In the genomic region with DNA sequence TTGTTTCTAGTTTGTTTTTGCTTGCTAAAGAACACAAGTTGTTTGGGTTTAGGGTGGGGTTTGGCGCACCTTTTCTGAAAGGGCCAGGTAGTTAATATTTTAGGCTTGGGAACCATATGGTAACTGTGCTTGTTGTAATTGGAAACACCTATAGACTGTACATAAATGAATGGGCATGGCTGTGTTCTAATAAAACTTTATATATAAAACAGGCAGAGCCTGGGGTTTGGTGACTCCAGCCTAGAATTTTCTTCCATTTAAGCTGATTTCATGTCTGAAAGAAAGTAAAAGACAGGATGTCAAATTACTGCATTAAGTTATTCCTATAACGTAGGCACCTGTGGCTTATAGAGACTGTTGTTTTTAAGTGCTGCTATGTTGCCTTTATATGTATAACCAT, we compare ENCODE assay signal across 18 cellular contexts. TPM values are rescaled to one million over a fixed set of nuclear protein-coding genes. Genes with fewer than 3 reads are reported as not detected.
DNase-seq lines count a peak whose midpoint lies in the region; ATAC-seq and TF ChIP-seq lines count a peak whose summit lies in the region.
"Had no signal": no experiment of that assay in that cellular context is flagged by ENCODE, and none has a peak within 500 bp of the region (broad histone marks: within the 10 kb centered on the region; RNA-seq: fewer than 3 reads in every experiment).

No MANE protein-coding gene starts in this region.

- ATAC-seq in natural killer cell treated with Interleukin-12 subunit alpha and Interleukin-12 subunit beta and Interleukin-15 and Interleukin-18, amount 100 ng/mL, for 72 hours, result no peak
- ATAC-seq in HG03520 (IDR thresholded peaks at IDR 0.05; ENCODE audit: unreplicated experiment), result no peak

- 98% methylated on average over 2 of the region's 2 CpGs; no CpG with 5 or more reads in 1 of the 2 experiments for WGBS in endodermal cell (ENCODE audit: insufficient coverage in 1 of 2, insufficient read length in 1 of 2), 2 experiments

- H3K27me3 ChIP-seq in endodermal cell (ENCODE audit: control insufficient read depth, insufficient read depth, low read length, poor library complexity, severe bottlenecking), result no peaks in the 10 kb centered on the region
- H3K27me3 ChIP-seq: dorsolateral prefrontal cortex had no signal

- peaks cover 3% of the 10 kb centered on the region for H3K36me3 Mint-ChIP-seq in endodermal cell (ENCODE audit: low read depth)
- no peaks in the 10 kb centered on the region for H3K36me3 Mint-ChIP-seq in natural killer cell treated with Interleukin-12 subunit alpha and Interleukin-12 subunit beta and Interleukin-15 and Interleukin-18, amount 100 ng/mL, for 72 hours

- peaks cover under 1% of the 10 kb centered on the region for H3K9me3 Mint-ChIP-seq in endodermal cell
- H3K9me3 Mint-ChIP-seq in natural killer cell treated with Interleukin-12 subunit alpha and Interleukin-12 subunit beta and Interleukin-15 and Interleukin-18, amount 100 ng/mL, for 72 hours, result no peaks in the 10 kb centered on the region
- H3K9me3 Mint-ChIP-seq: CD14-positive monocyte, IgD-negative memory B cell, nephron had no signal

- peaks cover 25% of the 10 kb centered on the region for H3K36me3 ChIP-seq in endodermal cell (ENCODE audit: control insufficient read depth, insufficient read depth, low read length)
- H3K36me3 ChIP-seq: prostate gland, thoracic aorta had no signal

- H3K4me1 Mint-ChIP-seq in endodermal cell, result peaks cover 38% of the 10 kb centered on the region
- H3K4me1 Mint-ChIP-seq in natural killer cell treated with Interleukin-12 subunit alpha and Interleukin-12 subunit beta and Interleukin-15 and Interleukin-18, amount 100 ng/mL, for 72 hours (ENCODE audit: low read depth in 2 of 2), result peaks cover 31 to 33% of the 10 kb centered on the region in 2 donors

- TF ChIP-seq CTCF in 22Rv1 (IDR thresholded peaks at IDR 0.05) (no peak), endodermal cell (conservative IDR thresholded peaks at IDR 0.05) (no peak)

- H3K9ac ChIP-seq in endodermal cell (ENCODE audit: extremely low read depth, low read length, poor library complexity, severe bottlenecking), result no peak overlapping the region

- H3K4me1 ChIP-seq in endodermal cell (ENCODE audit: control insufficient read depth, insufficient read depth, low read length), result peaks cover 6% of the 10 kb centered on the region

- peak overlapping the region; percentile 35 for H3K27ac Mint-ChIP-seq in endodermal cell
- peak overlapping the region; percentile 38 to 66 for H3K27ac Mint-ChIP-seq in natural killer cell treated with Interleukin-12 subunit alpha and Interleukin-12 subunit beta and Interleukin-15 and Interleukin-18, amount 100 ng/mL, for 72 hours

- H3K27me3 Mint-ChIP-seq in endodermal cell (ENCODE audit: insufficient read depth), result no peaks in the 10 kb centered on the region
- H3K27me3 Mint-ChIP-seq in natural killer cell treated with Interleukin-12 subunit alpha and Interleukin-12 subunit beta and Interleukin-15 and Interleukin-18, amount 100 ng/mL, for 72 hours, result no peaks in the 10 kb centered on the region
- H3K27me3 Mint-ChIP-seq: IgD-negative memory B cell had no signal

- H3K4me3 Mint-ChIP-seq in endodermal cell, result no peak overlapping the region
- no peak overlapping the region for H3K4me3 Mint-ChIP-seq in natural killer cell treated with Interleukin-12 subunit alpha and Interleukin-12 subunit beta and Interleukin-15 and Interleukin-18, amount 100 ng/mL, for 72 hours
- H3K4me3 Mint-ChIP-seq: CD14-positive monocyte, IgD-negative memory B cell, nephron had no signal

- H3K9me3 ChIP-seq in endodermal cell (ENCODE audit: control insufficient read depth, low read length), result no peaks in the 10 kb centered on the region
- H3K9me3 ChIP-seq: prostate gland, thoracic aorta had no signal

- peak; percentile 44 for DNase-seq in NCI-H69 (lab: John Stamatoyannopoulos, UW)
- no peak for DNase-seq in endodermal cell
- DNase-seq in natural killer cell treated with Interleukin-12 subunit alpha and Interleukin-12 subunit beta and Interleukin-15 and Interleukin-18, amount 100 ng/mL, for 72 hours (ENCODE audit: low spot score), result no peak
- DNase-seq in anterior cingulate cortex (lab: John Stamatoyannopoulos, UW), result no peak
- DNase-seq in HK-2 (ENCODE audit: unreplicated experiment), result no peak
- DNase-seq in SHP77 (lab: John Stamatoyannopoulos, UW), result no peak
- DNase-seq: activated CD4-positive, alpha-beta T cell treated with anti-CD3 and anti-CD28 coated beads, Interleukin-2, amount 50 U/mL, for 4 hours; DND-41; dorsolateral prefrontal cortex; NCI-H2029 treated with DMSO at 0.1 percent for 48 hours had no signal

- H3K4me3 ChIP-seq in endodermal cell (ENCODE audit: low read length), result no peak overlapping the region
- H3K4me3 ChIP-seq: prostate gland, thoracic aorta had no signal

- H3K27ac ChIP-seq in 22Rv1, result peak overlapping the region; percentile 88
- H3K27ac ChIP-seq in endodermal cell (ENCODE audit: low read depth, low read length), result no peak overlapping the region

RNA-seq across cellular contexts. Expression of gene MAPK13, which starts 36.1 kb away (rescaled TPM):
- 10 to 100 TPM; 14.6 to 16.0 TPM for total RNA-seq in endodermal cell
- 3.1 TPM for polyA plus RNA-seq in endodermal cell (2013, experiment 1 of 2)
- polyA plus RNA-seq in endodermal cell (2013, experiment 2 of 2), result 2.1 TPM
- 10 to 100 TPM; 40.7 to 74.2 TPM for total RNA-seq in natural killer cell treated with Interleukin-12 subunit alpha and Interleukin-12 subunit beta and Interleukin-15 and Interleukin-18, amount 100 ng/mL, for 72 hours
- total RNA-seq: H4 had no signal
